In the genomic region with DNA sequence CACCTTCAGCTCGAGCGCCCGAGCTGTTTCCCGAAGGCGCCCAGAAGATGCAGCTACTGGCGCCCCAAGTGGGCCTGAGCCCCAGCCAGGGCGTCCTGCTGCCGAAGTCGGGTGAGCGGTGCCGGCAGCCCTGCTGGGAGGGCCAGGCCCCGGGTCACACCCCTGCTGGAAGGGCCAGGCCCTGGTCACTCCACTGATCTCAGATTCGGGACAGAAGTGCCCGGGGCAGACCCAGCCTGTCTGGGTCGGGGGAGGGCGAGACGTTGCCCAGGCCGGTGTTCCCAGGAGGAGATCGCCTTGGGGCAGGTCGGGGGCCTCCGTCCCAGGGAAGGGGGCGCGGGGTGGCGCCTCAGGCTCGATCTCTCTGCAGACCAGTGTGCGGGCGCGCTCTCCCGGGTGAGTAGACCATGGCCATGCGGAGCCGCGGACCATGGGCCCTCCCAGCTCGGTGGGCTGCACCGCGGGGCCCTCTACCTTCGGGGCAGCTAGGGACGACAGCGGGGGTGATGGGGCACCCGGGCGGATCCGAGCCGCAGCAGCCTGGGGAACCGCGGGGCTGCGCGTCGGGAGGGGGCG, we compare ENCODE assay signal across 1 cellular context.
A peak's percentile ranks its signal among the peaks of the same experiment; 100 is the strongest.
TF ChIP-seq lines count a peak whose summit lies in the region.

No MANE protein-coding gene starts in this region.

TF ChIP-seq in H1, 55 proteins besides CTCF, POLR2A, EP300 and RAD21:
- TF ChIP-seq EZH2 (IDR thresholded peaks at IDR 0.05; ENCODE audit: low read depth, low read length, severe bottlenecking) (peak; percentile 64), POU5F1 (IDR thresholded peaks at IDR 0.05; ENCODE audit: low read depth, low read length) (no peak), HDAC2 (IDR thresholded peaks at IDR 0.05; ENCODE audit: borderline replicate concordance in 1 of 2, low read depth in 2 of 2, low read length in 2 of 2) (no peak), SUZ12 (IDR thresholded peaks at IDR 0.05; ENCODE audit: low read length) (peak; percentile 66), RBBP5 (IDR thresholded peaks at IDR 0.05; ENCODE audit: borderline replicate concordance, low read depth, low read length) (no peak)
- TF ChIP-seq, protein P1, sequence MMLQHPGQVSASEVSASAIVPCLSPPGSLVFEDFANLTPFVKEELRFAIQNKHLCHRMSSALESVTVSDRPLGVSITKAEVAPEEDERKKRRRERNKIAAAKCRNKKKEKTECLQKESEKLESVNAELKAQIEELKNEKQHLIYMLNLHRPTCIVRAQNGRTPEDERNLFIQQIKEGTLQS (IDR thresholded peaks at IDR 0.05; ENCODE audit: insufficient read depth, low read depth, low read length) = no peak
